In genomic region chr20:64062276-64062595, GRCh38 we compare ENCODE assay signal across 8 cellular contexts. TPM values are rescaled to one million over a fixed set of nuclear protein-coding genes. Genes with fewer than 3 reads are reported as not detected.
A peak's percentile ranks its signal among the peaks of the same experiment; 100 is the strongest.
DNase-seq lines count a peak whose midpoint lies in the region; TF ChIP-seq lines count a peak whose summit lies in the region.

No MANE protein-coding gene starts in this region.

- H3K27ac ChIP-seq in SJSA1 (no peak overlapping the region), esophagus squamous epithelium (peak overlapping the region; percentile 80 to 92 (median 86)), parathyroid adenoma (peak overlapping the region; percentile 87)

- H3K27ac Mint-ChIP-seq in Calu3 (ENCODE audit: unreplicated experiment), result peak overlapping the region; percentile 12

- H3K27me3 ChIP-seq in SJSA1 (replicated peaks) (no peaks in the 10 kb centered on the region), esophagus squamous epithelium (peaks cover 0 to 3% (median 0%) of the 10 kb centered on the region in 4 donors), parathyroid adenoma (ENCODE audit: control insufficient read depth, insufficient read depth, low read length) (no peaks in the 10 kb centered on the region)

- H3K36me3 Mint-ChIP-seq in Calu3 (ENCODE audit: insufficient read depth, unreplicated experiment), result peaks cover 45% of the 10 kb centered on the region

- H3K9ac ChIP-seq in parathyroid adenoma, result peak overlapping the region; percentile 22

- TF ChIP-seq POLR2A in esophagus squamous epithelium (IDR thresholded peaks at IDR 0.05), result no peak

- peak overlapping the region; percentile 92 for H2AFZ ChIP-seq in parathyroid adenoma

- H3K4me2 ChIP-seq in parathyroid adenoma (ENCODE audit: low read length), result peak overlapping the region; percentile 88

- BruUV-seq in Calu3 (replicated peaks; lab: Mats Ljungman, UMichigan), result no TSS peak

- CTCF ChIA-PET in Calu3 (lab: Charles Lee), result interaction anchor here (1.0 to 1.6 kb wide), 4 partner anchors 9 to 24 kb away, joined by 3 to 7 read pairs (median 6); partner anchors contain the start of gene LKAAEAR1

- H3K4me1 Mint-ChIP-seq in Calu3 (ENCODE audit: low read depth, unreplicated experiment), result peaks cover 61% of the 10 kb centered on the region

- H3K9me3 ChIP-seq in SJSA1 (replicated peaks), result no peaks in the 10 kb centered on the region
- H3K9me3 ChIP-seq in esophagus squamous epithelium, result no peaks in the 10 kb centered on the region
- H3K9me3 ChIP-seq in parathyroid adenoma (ENCODE audit: control insufficient read depth, low read length), result no peaks in the 10 kb centered on the region

- intact Hi-C loops in Calu3 (cut with micrococcal nuclease; ENCODE audit: unreplicated experiment) (no loop called here), esophagus squamous epithelium (cut with DNase I) (no loop called here)

- H3K9me3 Mint-ChIP-seq in Calu3 (ENCODE audit: low read depth, unreplicated experiment), result no peaks in the 10 kb centered on the region

- no peak for TF ChIP-seq CTCF in Calu3 (IDR thresholded peaks at IDR 0.05; ENCODE audit: unreplicated experiment)
- TF ChIP-seq CTCF in esophagus squamous epithelium (IDR thresholded peaks at IDR 0.05), result no peak
- no peak for TF ChIP-seq CTCF in parathyroid adenoma (IDR thresholded peaks at IDR 0.05)

- peaks cover 75% of the 10 kb centered on the region for H3K4me1 ChIP-seq in SJSA1 (replicated peaks)
- H3K4me1 ChIP-seq in esophagus squamous epithelium, result peaks cover 30 to 60% (median 32%) of the 10 kb centered on the region in 3 donors
- peaks cover 20% of the 10 kb centered on the region for H3K4me1 ChIP-seq in parathyroid adenoma

- H3K4me3 Mint-ChIP-seq in Calu3 (ENCODE audit: low read depth, unreplicated experiment), result peak overlapping the region; percentile 72

- H3K27me3 Mint-ChIP-seq in Calu3 (ENCODE audit: unreplicated experiment), result no peaks in the 10 kb centered on the region

- WGBS in esophagus squamous epithelium, 2 donors, result 70% methylated on average over 2 of the region's 5 CpGs; no CpG with 5 or more reads in 1 of the 2 donors

- DNase-seq in Calu3 (no peak), SJSA1 (ENCODE audit: low read depth in 1 of 2, low spot score in 2 of 2) (no peak), esophagus squamous epithelium (lab: John Stamatoyannopoulos, UW) (no peak), iPS-NIHi11 (ENCODE audit: low spot score) (no peak), glomerular visceral epithelial cell (ENCODE audit: extremely low spot score) (no peak), NCI-H2081 treated with DMSO at 0.1 percent for 48 hours (lab: John Stamatoyannopoulos, UW) (no peak)
- no peak for DNase-seq in stimulated activated naive CD4-positive, alpha-beta T cell (lab: John Stamatoyannopoulos, UW)

- H3K4me3 ChIP-seq in SJSA1 (peak overlapping the region; percentile 74; the same call in 1 of the 2 replicates), esophagus squamous epithelium (peak overlapping the region; percentile 68 to 93 (median 82)), parathyroid adenoma (ENCODE audit: low read depth, low read length) (peak overlapping the region; percentile 71)

- H3K36me3 ChIP-seq in SJSA1 (peaks cover 73% of the 10 kb centered on the region), esophagus squamous epithelium (no peaks in the 10 kb centered on the region), parathyroid adenoma (ENCODE audit: control insufficient read depth, insufficient read depth, low read length) (no peaks in the 10 kb centered on the region)

- H3K79me2 ChIP-seq in parathyroid adenoma, result peaks cover 5% of the 10 kb centered on the region

RNA-seq across cellular contexts. Expression of gene TCEA2, which starts 0.8 kb away (rescaled TPM):
- total RNA-seq in Calu3 (2022) (39.9 and 43.7 TPM in 2 replicates), esophagus squamous epithelium (10 to 100 TPM in 2 of 4 donors, 1 to 10 TPM in 2; 1.8 to 25.2 (median 8.9) TPM)
- total RNA-seq in SJSA1 (2014; rRNA removed; shearing (Covaris generic)), result 120 and 139 TPM in 2 replicates

RNA-seq across cellular contexts. Expression of gene SOX18, which starts 12.8 kb away (rescaled TPM):
- total RNA-seq in Calu3 (2022) (not detected in 2 replicates), esophagus squamous epithelium (1 to 10 TPM; 1.3 to 4.5 (median 3.9) TPM)
- 61.7 and 70.0 TPM in 2 replicates for total RNA-seq in SJSA1 (2014; rRNA removed; shearing (Covaris generic))

RNA-seq across cellular contexts. Expression of gene RGS19, which starts 17.1 kb away (rescaled TPM):
- 17.2 and 17.8 TPM in 2 replicates for total RNA-seq in Calu3 (2022)
- 18.5 and 21.3 TPM in 2 replicates for total RNA-seq in SJSA1 (2014; rRNA removed; shearing (Covaris generic))
- 10 to 100 TPM in 3 of 4 donors, 1 to 10 TPM in 1; 7.4 to 14.4 (median 11.0) TPM for total RNA-seq in esophagus squamous epithelium

RNA-seq across cellular contexts. Expression of gene OPRL1, which starts 17.6 kb away (rescaled TPM):
- 0.17 and 0.33 TPM in 2 replicates for total RNA-seq in Calu3 (2022)
- total RNA-seq in SJSA1 (2014; rRNA removed; shearing (Covaris generic)), result 0.09 and 0.16 TPM in 2 replicates
- under 1 TPM in 3 of 4 donors, not detected in 1; 0.34 to 0.91 (median 0.76) TPM for total RNA-seq in esophagus squamous epithelium

RNA-seq across cellular contexts. Expression of gene LKAAEAR1, which starts 22.0 kb away (rescaled TPM):
- total RNA-seq in Calu3 (2022), result not detected in 2 replicates
- total RNA-seq in SJSA1 (2014; rRNA removed; shearing (Covaris generic)), result 0.24 and 6.6 TPM in 2 replicates
- total RNA-seq in esophagus squamous epithelium, result not detected

Comparison
In these comparisons a context has a peak if more than half of its experiments do, and no peak if none do; other contexts are left out.
1. RNA of gene SOX18, which starts 12.8 kb away (total RNA-seq): 61.7 to 70.0 TPM in SJSA1; 1.3 to 4.5 TPM in esophagus squamous epithelium and not detected in Calu3; every median in the first group is over 10 times any median in the second.
2. Peak in every context shown above with its lines, with median percentiles within 50 percentile points of each other: H3K4me3 ChIP-seq.